In genomic region chr6:56335733-56336132, GRCh38 we compare ENCODE assay signal across 13 cellular contexts.
DNase-seq lines count a peak whose midpoint lies in the region; ATAC-seq, FAIRE-seq and TF ChIP-seq lines count a peak whose summit lies in the region.
"Had no signal": no experiment of that assay in that cellular context is flagged by ENCODE, and none has a peak within 500 bp of the region (broad histone marks: within the 10 kb centered on the region; RNA-seq: fewer than 3 reads in every experiment).

No MANE protein-coding gene starts in this region.

- no peak overlapping the region for H3K27ac ChIP-seq in caudate nucleus (ENCODE audit: low read depth, low read length)
- H3K27ac ChIP-seq: upper lobe of right lung had no signal

- no peaks in the 10 kb centered on the region for H3K36me3 ChIP-seq in kidney epithelial cell (ENCODE audit: control insufficient read depth, insufficient read depth, low read length)
- H3K36me3 ChIP-seq: HAP-1, upper lobe of right lung had no signal

- H3K27me3 ChIP-seq in kidney epithelial cell (ENCODE audit: control insufficient read depth, insufficient read depth, low read length), result no peaks in the 10 kb centered on the region
- H3K27me3 ChIP-seq: upper lobe of right lung had no signal

- no peak for ATAC-seq in HG03280 (IDR thresholded peaks at IDR 0.05; ENCODE audit: unreplicated experiment)
- ATAC-seq: natural killer cell, upper lobe of right lung had no signal

- no peak for TF ChIP-seq CTCF in kidney epithelial cell (IDR thresholded peaks at IDR 0.05; ENCODE audit: insufficient read depth, low read length, poor library complexity, severe bottlenecking)

- peak; percentile 50 for DNase-seq in AG08396 (ENCODE audit: low spot score)
- peak; percentile 47 for DNase-seq in HTR-8/SVneo (ENCODE audit: insufficient read length, low spot score)
- peak; percentile 82 for DNase-seq in astrocyte of the hippocampus (ENCODE audit: low read depth, low spot score)
- DNase-seq in kidney epithelial cell (ENCODE audit: low read depth), result peak; percentile 49
- DNase-seq in activated naive CD4-positive, alpha-beta T cell treated with anti-CD3 and anti-CD28 coated beads, Interleukin-2, amount 50 U/mL, for 16 hours, result no peak
- no peak for DNase-seq in activated CD8-positive, alpha-beta memory T cell treated with anti-CD3 and anti-CD28 coated beads for 24 hours
- DNase-seq in caudate nucleus (lab: John Stamatoyannopoulos, UW), result no peak
- DNase-seq: endodermal cell, natural killer cell, NCI-H187 treated with DMSO at 0.1 percent for 48 hours, upper lobe of right lung had no signal

- H3K4me3 ChIP-seq in kidney epithelial cell (ENCODE audit: low read depth, low read length), result no peak overlapping the region
- H3K4me3 ChIP-seq: HAP-1, upper lobe of right lung had no signal

- FAIRE-seq in HTR-8/SVneo (lab: Jason Lieb, UNC), result peak; percentile 58

Comparison
In these comparisons a context has a peak if more than half of its experiments do, and no peak if none do; other contexts are left out.
1. DNase-seq: peak in AG08396 (single experiment), HTR-8/SVneo (single experiment), astrocyte of the hippocampus (single experiment) and kidney epithelial cell (single experiment); none in activated naive CD4-positive, alpha-beta T cell treated with anti-CD3 and anti-CD28 coated beads, Interleukin-2, amount 50 U/mL, for 16 hours (single experiment), activated CD8-positive, alpha-beta memory T cell treated with anti-CD3 and anti-CD28 coated beads for 24 hours (single experiment) and caudate nucleus (0 of 61).